13 cellular contexts compared by ENCODE assay signal in the genomic region with DNA sequence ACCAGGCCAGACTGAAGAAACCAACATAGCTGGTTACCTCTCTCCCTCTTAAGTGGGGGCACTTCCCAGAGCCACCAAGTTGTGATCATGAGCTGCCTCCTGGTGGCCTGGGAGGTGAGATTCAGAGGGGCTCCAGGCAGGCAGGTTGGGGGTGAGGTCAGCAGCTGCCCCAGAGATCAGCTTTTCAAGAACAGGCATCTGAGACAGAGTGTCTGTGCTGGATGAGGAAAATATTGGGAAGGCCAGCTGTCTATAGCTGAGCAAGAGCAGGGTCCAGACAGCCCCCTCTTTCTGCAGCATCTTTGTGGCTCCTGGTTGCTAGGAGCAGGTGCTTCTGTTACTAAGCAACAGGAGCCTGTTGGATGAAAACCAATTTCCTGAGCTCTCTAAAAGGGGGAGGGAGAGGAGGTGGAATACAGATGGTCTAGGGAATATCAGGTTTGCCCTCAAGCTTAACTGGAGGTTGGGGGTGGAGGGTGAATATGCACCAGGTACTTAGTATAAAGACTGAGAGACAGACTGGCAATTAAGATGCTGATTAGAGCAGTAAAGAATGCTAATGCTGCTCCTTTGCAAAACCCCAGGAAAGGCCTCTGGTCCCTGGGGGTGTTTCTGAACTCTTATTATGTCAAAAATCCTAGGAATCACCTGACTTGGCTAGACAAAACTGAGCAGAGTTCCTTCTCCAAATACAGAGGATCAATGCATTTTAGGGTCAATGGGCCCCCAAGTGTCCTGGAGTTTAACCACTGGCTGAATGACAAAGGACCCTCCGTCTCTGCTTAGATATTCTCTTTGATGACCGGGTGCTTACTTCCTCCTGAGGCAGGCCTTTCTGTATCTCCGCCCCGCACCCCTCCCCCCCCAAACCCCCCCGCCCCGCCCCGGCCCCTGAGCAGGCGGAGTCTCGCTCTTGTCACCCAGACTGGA. TPM values are rescaled to one million over a fixed set of nuclear protein-coding genes. Genes with fewer than 3 reads are reported as not detected.
DNase-seq lines count a peak whose midpoint lies in the region; ATAC-seq and TF ChIP-seq lines count a peak whose summit lies in the region.
"Had no signal": no experiment of that assay in that cellular context is flagged by ENCODE, and none has a peak within 500 bp of the region (broad histone marks: within the 10 kb centered on the region; RNA-seq: fewer than 3 reads in every experiment).

No MANE protein-coding gene starts in this region.

- no peak overlapping the region for H3K4me2 ChIP-seq in mesendoderm (ENCODE audit: low read length)

- H3K23ac ChIP-seq in mesendoderm (ENCODE audit: low read length): no peak overlapping the region

- H3K27ac ChIP-seq in mesendoderm (ENCODE audit: low read depth, low read length): no peak overlapping the region
- H3K27ac ChIP-seq: prostate gland had no signal

- no CpG with 5 or more reads among the region's 9 CpGs for WGBS in mesendoderm (ENCODE audit: extremely low coverage, insufficient coverage, low lambda C conversion rate)

- H3K27me3 ChIP-seq in mesendoderm (ENCODE audit: insufficient read depth, low read length, poor library complexity): no peaks in the 10 kb centered on the region

- no peaks in the 10 kb centered on the region for H3K4me1 ChIP-seq in mesendoderm (ENCODE audit: control insufficient read depth, low read depth, low read length)
- H3K4me1 ChIP-seq: prostate gland had no signal

- H3K79me2 ChIP-seq in mesendoderm (ENCODE audit: control insufficient read depth, insufficient read depth, low read length): no peaks in the 10 kb centered on the region

- H2BK5ac ChIP-seq in mesendoderm (ENCODE audit: low read length): no peak overlapping the region

- ATAC-seq in HG02623 (IDR thresholded peaks at IDR 0.05; ENCODE audit: unreplicated experiment): no peak

- no peak for TF ChIP-seq POLR2A in NB4 (IDR thresholded peaks at IDR 0.05; ENCODE audit: extremely low read depth, insufficient read length)

- H2BK15ac ChIP-seq in mesendoderm (replicated peaks; ENCODE audit: low read depth): no peak overlapping the region

- H3K9ac ChIP-seq in mesendoderm (ENCODE audit: low read length): no peak overlapping the region

- H4K8ac ChIP-seq in mesendoderm (ENCODE audit: low read depth, low read length): no peak overlapping the region

- no peaks in the 10 kb centered on the region for H3K36me3 ChIP-seq in mesendoderm (ENCODE audit: control insufficient read depth, insufficient read depth, low read length)
- H3K36me3 ChIP-seq: prostate gland had no signal

- no peak overlapping the region for H2BK120ac ChIP-seq in mesendoderm (ENCODE audit: low read depth, low read length)

- H2AK5ac ChIP-seq in mesendoderm (ENCODE audit: low read length): no peak overlapping the region

- H4K5ac ChIP-seq in mesendoderm (ENCODE audit: low read length): no peak overlapping the region

- no peaks in the 10 kb centered on the region for H3K79me1 ChIP-seq in mesendoderm (ENCODE audit: low read length)

- H3K4ac ChIP-seq in mesendoderm (ENCODE audit: low read depth, low read length): no peak overlapping the region

- H3K18ac ChIP-seq in mesendoderm (ENCODE audit: low read length): no peak overlapping the region

- no peak overlapping the region for H3K4me3 ChIP-seq in NB4 (ENCODE audit: low read depth, low read length)
- no peak overlapping the region for H3K4me3 ChIP-seq in mesendoderm (ENCODE audit: low read length)
- H3K4me3 ChIP-seq: prostate gland had no signal

- H3K56ac ChIP-seq in mesendoderm (ENCODE audit: low read length): no peak overlapping the region

- DNase-seq in DMS53 (lab: John Stamatoyannopoulos, UW): peak; percentile 54
- DNase-seq in DMS53 treated with DMSO at 0.1 percent for 48 hours (lab: John Stamatoyannopoulos, UW; ENCODE audit: unreplicated experiment): no peak
- peak; percentile 0 for DNase-seq in NB4 (ENCODE audit: low read depth)
- peak; percentile 52 for DNase-seq in SK-N-DZ (ENCODE audit: low spot score)
- peak; percentile 93 for DNase-seq in mesendoderm
- no peak for DNase-seq in KG1 (lab: John Stamatoyannopoulos, UW)
- no peak for DNase-seq in OCI-M1 (lab: John Stamatoyannopoulos, UW)
- DNase-seq: cortex of kidney; foreskin fibroblast; stimulated activated CD4-positive, alpha-beta T cell treated with anti-CD3 and anti-CD28 coated beads, Interleukin-4, amount 100 ng/mL, for 1 hour had no signal

- TF ChIP-seq CTCF in NB4 (IDR thresholded peaks at IDR 0.05; ENCODE audit: low read depth, low read length): no peak

RNA-seq across cellular contexts. Expression of a gene that starts 21.4 kb away (rescaled TPM):
- not detected in 2 replicates for polyA plus RNA-seq in SK-N-DZ (2014; cell fraction: cytosol; rRNA removed)
- not detected in 2 replicates for polyA plus RNA-seq in SK-N-DZ (2014; cell fraction: nucleus; rRNA removed)
- not detected for polyA plus RNA-seq in mesendoderm (2013, experiment 1 of 2)
- not detected for polyA plus RNA-seq in mesendoderm (2013, experiment 2 of 2)
- polyA plus RNA-seq: adipose tissue had no signal

Comparison
In these comparisons a context has a peak if more than half of its experiments do, and no peak if none do; other contexts are left out.
1. DNase-seq: peak in DMS53 (single experiment), NB4 (single experiment), SK-N-DZ (single experiment) and mesendoderm (single experiment); none in DMS53 treated with DMSO at 0.1 percent for 48 hours (single experiment), KG1 (single experiment) and OCI-M1 (single experiment).